2 cellular contexts compared by ENCODE assay signal in the genomic region with DNA sequence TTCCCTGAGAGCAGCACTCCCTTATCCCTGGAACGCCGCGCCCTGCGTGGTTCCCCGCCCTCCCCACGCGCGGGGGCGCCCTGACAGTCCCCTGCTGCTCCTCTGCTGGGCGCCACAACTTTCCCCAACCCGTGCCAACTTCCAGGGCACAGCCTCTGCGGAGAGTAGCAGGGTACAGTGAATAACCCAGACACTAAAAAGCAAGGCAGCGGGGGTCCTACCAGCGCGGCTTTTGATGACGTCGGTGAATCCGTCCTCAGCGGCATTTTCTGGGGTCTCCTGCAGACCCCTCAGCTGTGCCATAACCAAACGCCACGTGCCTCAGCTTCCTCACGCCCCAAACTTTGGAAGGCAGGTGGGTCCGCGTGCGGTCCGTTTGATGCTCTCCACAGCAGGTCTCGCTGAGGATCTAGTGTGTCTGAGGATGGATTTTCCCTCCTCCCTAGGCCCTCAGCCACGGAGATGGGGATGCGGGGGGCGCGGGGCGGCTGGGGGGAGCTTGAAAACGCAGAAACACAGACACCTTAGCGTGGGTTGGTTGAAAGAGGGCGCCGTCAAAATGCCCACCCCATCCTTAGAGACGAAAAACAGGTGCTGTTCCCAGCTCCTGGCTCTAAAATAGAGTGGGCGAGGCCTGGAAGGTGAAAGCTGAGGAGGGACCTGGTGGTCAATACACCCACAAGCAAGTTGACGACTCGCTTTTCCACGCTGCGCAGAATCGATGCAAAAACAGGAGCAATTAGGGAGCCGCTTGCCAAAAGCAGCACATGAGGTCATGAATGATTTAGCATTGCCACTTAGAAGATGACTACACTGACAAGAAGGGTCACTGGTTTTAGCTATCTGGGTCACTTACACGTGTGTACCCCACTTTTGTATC.
TF ChIP-seq lines count a peak whose summit lies in the region.

No MANE protein-coding gene starts in this region.

TF ChIP-seq in SK-N-SH, 30 proteins besides CTCF, POLR2A, EP300 and RAD21 (continued from another document):
- TF ChIP-seq, protein P1, sequence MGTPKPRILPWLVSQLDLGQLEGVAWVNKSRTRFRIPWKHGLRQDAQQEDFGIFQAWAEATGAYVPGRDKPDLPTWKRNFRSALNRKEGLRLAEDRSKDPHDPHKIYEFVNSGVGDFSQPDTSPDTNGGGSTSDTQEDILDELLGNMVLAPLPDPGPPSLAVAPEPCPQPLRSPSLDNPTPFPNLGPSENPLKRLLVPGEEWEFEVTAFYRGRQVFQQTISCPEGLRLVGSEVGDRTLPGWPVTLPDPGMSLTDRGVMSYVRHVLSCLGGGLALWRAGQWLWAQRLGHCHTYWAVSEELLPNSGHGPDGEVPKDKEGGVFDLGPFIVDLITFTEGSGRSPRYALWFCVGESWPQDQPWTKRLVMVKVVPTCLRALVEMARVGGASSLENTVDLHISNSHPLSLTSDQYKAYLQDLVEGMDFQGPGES (IDR thresholded peaks at IDR 0.05; ENCODE audit: low read depth, low read length) = no peak
- TF ChIP-seq TCF12 (IDR thresholded peaks at IDR 0.05) = no peak

TF ChIP-seq in SK-N-SH treated with all-trans-retinoic acid at 6 μM for 48 hours, 23 proteins besides CTCF, POLR2A, EP300 and RAD21 (continued from another document):
- TF ChIP-seq, protein P2, sequence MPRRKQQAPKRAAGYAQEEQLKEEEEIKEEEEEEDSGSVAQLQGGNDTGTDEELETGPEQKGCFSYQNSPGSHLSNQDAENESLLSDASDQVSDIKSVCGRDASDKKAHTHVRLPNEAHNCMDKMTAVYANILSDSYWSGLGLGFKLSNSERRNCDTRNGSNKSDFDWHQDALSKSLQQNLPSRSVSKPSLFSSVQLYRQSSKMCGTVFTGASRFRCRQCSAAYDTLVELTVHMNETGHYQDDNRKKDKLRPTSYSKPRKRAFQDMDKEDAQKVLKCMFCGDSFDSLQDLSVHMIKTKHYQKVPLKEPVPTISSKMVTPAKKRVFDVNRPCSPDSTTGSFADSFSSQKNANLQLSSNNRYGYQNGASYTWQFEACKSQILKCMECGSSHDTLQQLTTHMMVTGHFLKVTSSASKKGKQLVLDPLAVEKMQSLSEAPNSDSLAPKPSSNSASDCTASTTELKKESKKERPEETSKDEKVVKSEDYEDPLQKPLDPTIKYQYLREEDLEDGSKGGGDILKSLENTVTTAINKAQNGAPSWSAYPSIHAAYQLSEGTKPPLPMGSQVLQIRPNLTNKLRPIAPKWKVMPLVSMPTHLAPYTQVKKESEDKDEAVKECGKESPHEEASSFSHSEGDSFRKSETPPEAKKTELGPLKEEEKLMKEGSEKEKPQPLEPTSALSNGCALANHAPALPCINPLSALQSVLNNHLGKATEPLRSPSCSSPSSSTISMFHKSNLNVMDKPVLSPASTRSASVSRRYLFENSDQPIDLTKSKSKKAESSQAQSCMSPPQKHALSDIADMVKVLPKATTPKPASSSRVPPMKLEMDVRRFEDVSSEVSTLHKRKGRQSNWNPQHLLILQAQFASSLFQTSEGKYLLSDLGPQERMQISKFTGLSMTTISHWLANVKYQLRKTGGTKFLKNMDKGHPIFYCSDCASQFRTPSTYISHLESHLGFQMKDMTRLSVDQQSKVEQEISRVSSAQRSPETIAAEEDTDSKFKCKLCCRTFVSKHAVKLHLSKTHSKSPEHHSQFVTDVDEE (CRISPR knock-in tag; IDR thresholded peaks at IDR 0.05) = no peak
- TF ChIP-seq PPARA (CRISPR knock-in tag; IDR thresholded peaks at IDR 0.05; ENCODE audit: borderline replicate concordance) = no peak
- no peak for TF ChIP-seq ZC3H10 (CRISPR knock-in tag; IDR thresholded peaks at IDR 0.05)
- TF ChIP-seq, protein P3, sequence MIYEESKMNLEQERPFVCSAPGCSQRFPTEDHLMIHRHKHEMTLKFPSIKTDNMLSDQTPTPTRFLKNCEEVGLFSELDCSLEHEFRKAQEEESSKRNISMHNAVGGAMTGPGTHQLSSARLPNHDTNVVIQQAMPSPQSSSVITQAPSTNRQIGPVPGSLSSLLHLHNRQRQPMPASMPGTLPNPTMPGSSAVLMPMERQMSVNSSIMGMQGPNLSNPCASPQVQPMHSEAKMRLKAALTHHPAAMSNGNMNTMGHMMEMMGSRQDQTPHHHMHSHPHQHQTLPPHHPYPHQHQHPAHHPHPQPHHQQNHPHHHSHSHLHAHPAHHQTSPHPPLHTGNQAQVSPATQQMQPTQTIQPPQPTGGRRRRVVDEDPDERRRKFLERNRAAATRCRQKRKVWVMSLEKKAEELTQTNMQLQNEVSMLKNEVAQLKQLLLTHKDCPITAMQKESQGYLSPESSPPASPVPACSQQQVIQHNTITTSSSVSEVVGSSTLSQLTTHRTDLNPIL (CRISPR knock-in tag; IDR thresholded peaks at IDR 0.05; ENCODE audit: low read depth) = no peak
- TF ChIP-seq ZNF565 (CRISPR knock-in tag; conservative IDR thresholded peaks at IDR 0.05; ENCODE audit: low read depth) = no peak
- TF ChIP-seq GLIS3 (CRISPR knock-in tag; IDR thresholded peaks at IDR 0.05) = no peak
- TF ChIP-seq TOX (CRISPR knock-in tag; IDR thresholded peaks at IDR 0.05; ENCODE audit: borderline replicate concordance) = no peak
- TF ChIP-seq ZFP3 (CRISPR knock-in tag; IDR thresholded peaks at IDR 0.05) = no peak
- TF ChIP-seq, protein P4, sequence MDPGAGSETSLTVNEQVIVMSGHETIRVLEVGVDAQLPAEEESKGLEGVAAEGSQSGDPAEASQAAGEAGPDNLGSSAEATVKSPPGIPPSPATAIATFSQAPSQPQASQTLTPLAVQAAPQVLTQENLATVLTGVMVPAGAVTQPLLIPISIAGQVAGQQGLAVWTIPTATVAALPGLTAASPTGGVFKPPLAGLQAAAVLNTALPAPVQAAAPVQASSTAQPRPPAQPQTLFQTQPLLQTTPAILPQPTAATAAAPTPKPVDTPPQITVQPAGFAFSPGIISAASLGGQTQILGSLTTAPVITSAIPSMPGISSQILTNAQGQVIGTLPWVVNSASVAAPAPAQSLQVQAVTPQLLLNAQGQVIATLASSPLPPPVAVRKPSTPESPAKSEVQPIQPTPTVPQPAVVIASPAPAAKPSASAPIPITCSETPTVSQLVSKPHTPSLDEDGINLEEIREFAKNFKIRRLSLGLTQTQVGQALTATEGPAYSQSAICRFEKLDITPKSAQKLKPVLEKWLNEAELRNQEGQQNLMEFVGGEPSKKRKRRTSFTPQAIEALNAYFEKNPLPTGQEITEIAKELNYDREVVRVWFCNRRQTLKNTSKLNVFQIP (CRISPR knock-in tag; IDR thresholded peaks at IDR 0.05; ENCODE audit: borderline replicate concordance, low read depth) = no peak
- no peak for TF ChIP-seq ZNF8 (CRISPR knock-in tag; IDR thresholded peaks at IDR 0.05)
- no peak for TF ChIP-seq RARB (CRISPR knock-in tag; IDR thresholded peaks at IDR 0.05)
TF ChIP-seq in SK-N-SH treated with all-trans-retinoic acid at 6 μM for 48 hours: peak in this region for 0.
